27 cellular contexts compared by ENCODE assay signal in genomic region chr6:138492871-138493270, GRCh38. TPM values are rescaled to one million over a fixed set of nuclear protein-coding genes. Genes with fewer than 3 reads are reported as not detected.
DNase-seq lines count a peak whose midpoint lies in the region; ATAC-seq, FAIRE-seq and TF ChIP-seq lines count a peak whose summit lies in the region.
"Had no signal": no experiment of that assay in that cellular context is flagged by ENCODE, and none has a peak within 500 bp of the region (broad histone marks: within the 10 kb centered on the region; RNA-seq: fewer than 3 reads in every experiment).

No MANE protein-coding gene starts in this region.

- H3K9me3 ChIP-seq in HUES64 (ENCODE audit: insufficient read depth, low read depth, low read length) = no peaks in the 10 kb centered on the region
- H3K9me3 ChIP-seq in breast epithelium = no peaks in the 10 kb centered on the region
- H3K9me3 ChIP-seq in sigmoid colon = no peaks in the 10 kb centered on the region
- H3K9me3 ChIP-seq: Peyer's patch had no signal

- FAIRE-seq in islet of Langerhans (lab: Jason Lieb, UNC) = peak; percentile 5
- FAIRE-seq: TTC549 had no signal

- H3K27me3 ChIP-seq in HUES64 (ENCODE audit: insufficient read depth, low read length) (no peaks in the 10 kb centered on the region), breast epithelium (no peaks in the 10 kb centered on the region), sigmoid colon (no peaks in the 10 kb centered on the region)
- H3K27me3 ChIP-seq: Peyer's patch had no signal

- TF ChIP-seq CTCF in breast epithelium (IDR thresholded peaks at IDR 0.05) (no peak), sigmoid colon (IDR thresholded peaks at IDR 0.05) (no peak)

- H3K36me3 ChIP-seq in HUES64 (ENCODE audit: insufficient read depth, low read length) = peaks cover 3% of the 10 kb centered on the region; the same call in 1 of the 2 replicates
- H3K36me3 ChIP-seq in breast epithelium = no peaks in the 10 kb centered on the region
- H3K36me3 ChIP-seq in sigmoid colon = no peaks in the 10 kb centered on the region

- no peak for ATAC-seq in activated T-cell treated with anti-CD3 and anti-CD28 coated beads, Interleukin-2, amount 50 U/mL, for 72 hours (replicated peaks in 1 of 2)
- no peak for ATAC-seq in GM21447 (IDR thresholded peaks at IDR 0.05; ENCODE audit: unreplicated experiment)
- ATAC-seq: activated CD4-positive, CD25-positive, alpha-beta regulatory T cell treated with anti-CD3 and anti-CD28 coated beads, Interleukin-2, amount 50 U/mL, for 24 hours; activated CD8-positive, alpha-beta T cell treated with anti-CD3 and anti-CD28 coated beads, Interleukin-2, amount 10 ng/mL, durations not matched to agents 7 days and 5 days; stimulated activated naive CD8-positive, alpha-beta T cell treated with anti-CD3 and anti-CD28 coated beads, Interleukin-15, amount 100 ng/mL, for 72 hours had no signal

- WGBS in HUES64 = 97% methylated on average over 2 of the region's 2 CpGs
- WGBS in sigmoid colon, 2 donors = 38 to 71% methylated on average over 2 of the region's 2 CpGs

- H3K27ac Mint-ChIP-seq in activated T-cell treated with anti-CD3 and anti-CD28 coated beads, Interleukin-2, amount 50 U/mL, for 72 hours = no peak overlapping the region
- H3K27ac Mint-ChIP-seq: activated CD8-positive, alpha-beta T cell treated with anti-CD3 and anti-CD28 coated beads, Interleukin-2, amount 10 ng/mL, durations not matched to agents 7 days and 5 days; activated naive CD8-positive, alpha-beta T cell; B cell; naive B cell; stimulated activated naive CD8-positive, alpha-beta T cell treated with anti-CD3 and anti-CD28 coated beads, Interleukin-15, amount 100 ng/mL, for 72 hours had no signal

- H3K4me3 ChIP-seq in HUES64 (ENCODE audit: low read length) (no peak overlapping the region), breast epithelium (no peak overlapping the region), sigmoid colon (no peak overlapping the region)
- H3K4me3 ChIP-seq: dorsolateral prefrontal cortex, skin epidermis had no signal

- H3K4me3 Mint-ChIP-seq in activated T-cell treated with anti-CD3 and anti-CD28 coated beads, Interleukin-2, amount 50 U/mL, for 72 hours = no peak overlapping the region
- H3K4me3 Mint-ChIP-seq: activated CD8-positive, alpha-beta T cell treated with anti-CD3 and anti-CD28 coated beads, Interleukin-2, amount 10 ng/mL, durations not matched to agents 7 days and 5 days; activated naive CD8-positive, alpha-beta T cell; B cell; stimulated activated naive CD8-positive, alpha-beta T cell treated with anti-CD3 and anti-CD28 coated beads, Interleukin-15, amount 100 ng/mL, for 72 hours had no signal

- no peak for TF ChIP-seq POLR2A in breast epithelium (IDR thresholded peaks at IDR 0.05)
- TF ChIP-seq POLR2A in sigmoid colon (IDR thresholded peaks at IDR 0.05) = no peak

- DNase-seq in breast epithelium (ENCODE audit: low spot score in 2 of 2) (no peak), sigmoid colon (no peak), SHP77 (lab: John Stamatoyannopoulos, UW) (no peak), HPDE6-E6E7 (ENCODE audit: extremely low spot score) (no peak)
- DNase-seq in activated T-cell treated with anti-CD3 and anti-CD28 coated beads, Interleukin-2, amount 50 U/mL, for 72 hours = no peak
- DNase-seq: activated CD8-positive, alpha-beta T cell treated with anti-CD3 and anti-CD28 coated beads, Interleukin-2, amount 10 ng/mL, durations not matched to agents 7 days and 5 days; cerebellar nuclear complex; dorsolateral prefrontal cortex; GOT3; left colon; naive B cell; NCI-H2081 treated with DMSO at 0.1 percent for 48 hours; NCI-H748 treated with DMSO at 0.1 percent for 48 hours; occipital lobe; Peyer's patch; stimulated activated CD4-positive, alpha-beta T cell treated with anti-CD3 and anti-CD28 coated beads, Interleukin-1b, Interleukin-23, amount 100 ng/mL, for 48 hours; stimulated activated CD8-positive, alpha-beta memory T cell treated with anti-CD3 and anti-CD28 coated beads, Interleukin-4, amount 100 ng/mL, for 48 hours; stimulated activated naive CD8-positive, alpha-beta T cell treated with anti-CD3 and anti-CD28 coated beads, Interleukin-15, amount 100 ng/mL, for 72 hours had no signal

- TF ChIP-seq EP300 in sigmoid colon (IDR thresholded peaks at IDR 0.05) = no peak

- no peaks in the 10 kb centered on the region for H3K9me3 Mint-ChIP-seq in activated T-cell treated with anti-CD3 and anti-CD28 coated beads, Interleukin-2, amount 50 U/mL, for 72 hours
- H3K9me3 Mint-ChIP-seq: HFFc6; naive B cell; stimulated activated naive CD8-positive, alpha-beta T cell treated with anti-CD3 and anti-CD28 coated beads, Interleukin-15, amount 100 ng/mL, for 72 hours had no signal

- H3K27ac ChIP-seq in HUES64 (ENCODE audit: low read depth, low read length) = peak overlapping the region; percentile 33; the same call in 1 of the 2 replicates
- peak overlapping the region; percentile 45 to 83 for H3K27ac ChIP-seq in breast epithelium
- H3K27ac ChIP-seq in sigmoid colon = peak overlapping the region in 3 of 4 donors; percentile 44 to 65 (median 64)

- peaks cover under 1% of the 10 kb centered on the region for H3K27me3 Mint-ChIP-seq in activated T-cell treated with anti-CD3 and anti-CD28 coated beads, Interleukin-2, amount 50 U/mL, for 72 hours (ENCODE audit: low read depth)

- intact Hi-C loops in breast epithelium (cut with DNase I; ENCODE audit: low total_unique reads) = no loop called here
- intact Hi-C loops in sigmoid colon (cut with DNase I) = no loop called here

- H3K9ac ChIP-seq in HUES64 (ENCODE audit: low read depth, low read length) = no peak overlapping the region

- H3K36me3 Mint-ChIP-seq in activated T-cell treated with anti-CD3 and anti-CD28 coated beads, Interleukin-2, amount 50 U/mL, for 72 hours (ENCODE audit: insufficient read depth in 2 of 2) = no peaks in the 10 kb centered on the region
- H3K36me3 Mint-ChIP-seq: activated naive CD8-positive, alpha-beta T cell; naive B cell had no signal

- H3K4me1 ChIP-seq in HUES64 (ENCODE audit: insufficient read depth, low read length) = peaks cover 47% of the 10 kb centered on the region
- H3K4me1 ChIP-seq in breast epithelium = peaks cover 0 to 4% of the 10 kb centered on the region in 2 donors
- H3K4me1 ChIP-seq in sigmoid colon = peaks cover 0 to 39% (median 30%) of the 10 kb centered on the region in 4 donors

- no peaks in the 10 kb centered on the region for H3K4me1 Mint-ChIP-seq in activated T-cell treated with anti-CD3 and anti-CD28 coated beads, Interleukin-2, amount 50 U/mL, for 72 hours (ENCODE audit: low read depth)
- H3K4me1 Mint-ChIP-seq: B cell; stimulated activated naive CD8-positive, alpha-beta T cell treated with anti-CD3 and anti-CD28 coated beads, Interleukin-15, amount 100 ng/mL, for 72 hours had no signal

RNA-seq across cellular contexts. Expression of gene NHSL1, which starts 6.4 kb away (rescaled TPM):
- 14.0 TPM for polyA plus RNA-seq in HUES64 (2013, experiment 1 of 2)
- polyA plus RNA-seq in HUES64 (2013, experiment 2 of 2) = 18.4 TPM
- total RNA-seq in breast epithelium (10 to 100 TPM; 15.4 to 17.4 (median 16.5) TPM), sigmoid colon (1 to 10 TPM; 6.5 to 8.6 (median 7.0) TPM)
- polyA plus RNA-seq in sigmoid colon = 10 to 100 TPM; 13.2 to 17.5 (median 16.9) TPM
- 1 to 10 TPM; 1.2 to 1.6 TPM for total RNA-seq in activated T-cell treated with anti-CD3 and anti-CD28 coated beads, Interleukin-2, amount 50 U/mL, for 72 hours
